11 cellular contexts compared by ENCODE assay signal in genomic region chr9:89435315-89435823, GRCh38.
DNase-seq lines count a peak whose midpoint lies in the region; ATAC-seq and TF ChIP-seq lines count a peak whose summit lies in the region.
"Had no signal": no experiment of that assay in that cellular context is flagged by ENCODE, and none has a peak within 500 bp of the region (broad histone marks: within the 10 kb centered on the region; RNA-seq: fewer than 3 reads in every experiment).

No MANE protein-coding gene starts in this region.

- CTCF ChIA-PET in activated CD4-positive, alpha-beta memory T cell treated with anti-CD3 and anti-CD28 coated beads for 36 hours (lab: Charles Lee): interaction anchor here (0.6 kb wide), 1 partner anchor 119 kb away, joined by 3 read pairs; no protein-coding TSS in a partner anchor

- H3K4me1 ChIP-seq in iPS-15b (ENCODE audit: control insufficient read depth, insufficient read depth, low read length) (peaks cover 28% of the 10 kb centered on the region), thyroid gland (peaks cover 44 to 48% of the 10 kb centered on the region in 2 donors)
- H3K4me1 ChIP-seq: parathyroid adenoma had no signal

- H3K27ac Mint-ChIP-seq in activated T-cell treated with anti-CD3 and anti-CD28 coated beads, Interleukin-2, amount 50 U/mL, for 24 hours: peak overlapping the region; percentile 92
- H3K27ac Mint-ChIP-seq in activated CD4-positive, alpha-beta memory T cell treated with anti-CD3 and anti-CD28 coated beads for 36 hours: peak overlapping the region; percentile 75

- no peak overlapping the region for H3K4me3 Mint-ChIP-seq in activated T-cell treated with anti-CD3 and anti-CD28 coated beads, Interleukin-2, amount 50 U/mL, for 24 hours
- H3K4me3 Mint-ChIP-seq in activated CD4-positive, alpha-beta memory T cell treated with anti-CD3 and anti-CD28 coated beads for 36 hours: no peak overlapping the region

- H3K4me3 ChIP-seq in iPS-15b (ENCODE audit: low read depth, low read length): peak overlapping the region; percentile 45
- H3K4me3 ChIP-seq in thyroid gland (replicated peaks in 1 of 3): no peak overlapping the region

- H3K9me3 ChIP-seq in iPS-15b (ENCODE audit: control insufficient read depth, insufficient read depth, low read length): no peaks in the 10 kb centered on the region
- no peaks in the 10 kb centered on the region for H3K9me3 ChIP-seq in thyroid gland

- H3K27ac ChIP-seq in thyroid gland: no peak overlapping the region
- H3K27ac ChIP-seq: parathyroid adenoma had no signal

- peaks cover 96% of the 10 kb centered on the region for H3K4me1 Mint-ChIP-seq in activated T-cell treated with anti-CD3 and anti-CD28 coated beads, Interleukin-2, amount 50 U/mL, for 24 hours (ENCODE audit: low read depth)
- H3K4me1 Mint-ChIP-seq in activated CD4-positive, alpha-beta memory T cell treated with anti-CD3 and anti-CD28 coated beads for 36 hours (ENCODE audit: low read depth): peaks cover 79% of the 10 kb centered on the region

- H3K9ac ChIP-seq in iPS-15b (ENCODE audit: low read depth, low read length): peak overlapping the region; percentile 71
- H3K9ac ChIP-seq: parathyroid adenoma had no signal

- no peaks in the 10 kb centered on the region for H3K27me3 Mint-ChIP-seq in activated T-cell treated with anti-CD3 and anti-CD28 coated beads, Interleukin-2, amount 50 U/mL, for 24 hours
- no peaks in the 10 kb centered on the region for H3K27me3 Mint-ChIP-seq in activated CD4-positive, alpha-beta memory T cell treated with anti-CD3 and anti-CD28 coated beads for 36 hours

- TF ChIP-seq CTCF in thyroid gland (IDR thresholded peaks at IDR 0.05): no peak

- intact Hi-C loops in activated CD4-positive, alpha-beta memory T cell treated with anti-CD3 and anti-CD28 coated beads for 36 hours (cut with micrococcal nuclease): no loop called here
- intact Hi-C loops in thyroid gland (cut with DNase I): no loop called here

- no peaks in the 10 kb centered on the region for H3K27me3 ChIP-seq in iPS-15b (ENCODE audit: control insufficient read depth, insufficient read depth, low read length)
- no peaks in the 10 kb centered on the region for H3K27me3 ChIP-seq in thyroid gland

- no peak for DNase-seq in activated T-cell treated with anti-CD3 and anti-CD28 coated beads, Interleukin-2, amount 50 U/mL, for 24 hours
- no peak for DNase-seq in activated T-cell treated with anti-CD3 and anti-CD28 coated beads, Interleukin-2, amount 50 U/mL, for 1 hour
- DNase-seq in activated CD4-positive, alpha-beta memory T cell treated with anti-CD3 and anti-CD28 coated beads for 36 hours: no peak
- DNase-seq in thyroid gland: peak; percentile 43 to 47
- DNase-seq: activated CD4-positive, alpha-beta T cell treated with anti-CD3 and anti-CD28 coated beads for 4 hours; Kasumi-1 had no signal

- ATAC-seq in GM21515 (IDR thresholded peaks at IDR 0.05; ENCODE audit: unreplicated experiment) (no peak), GM19467 (IDR thresholded peaks at IDR 0.05; ENCODE audit: unreplicated experiment) (no peak), HG02798 (IDR thresholded peaks at IDR 0.05; ENCODE audit: poor library complexity, unreplicated experiment) (no peak)

- H3K9me3 Mint-ChIP-seq in activated T-cell treated with anti-CD3 and anti-CD28 coated beads, Interleukin-2, amount 50 U/mL, for 24 hours: no peaks in the 10 kb centered on the region
- H3K9me3 Mint-ChIP-seq in activated CD4-positive, alpha-beta memory T cell treated with anti-CD3 and anti-CD28 coated beads for 36 hours: no peaks in the 10 kb centered on the region

- H3K36me3 Mint-ChIP-seq in activated T-cell treated with anti-CD3 and anti-CD28 coated beads, Interleukin-2, amount 50 U/mL, for 24 hours (ENCODE audit: low read depth): peaks cover 89% of the 10 kb centered on the region
- peaks cover 9% of the 10 kb centered on the region for H3K36me3 Mint-ChIP-seq in activated CD4-positive, alpha-beta memory T cell treated with anti-CD3 and anti-CD28 coated beads for 36 hours

- no peak for TF ChIP-seq POLR2A in thyroid gland (IDR thresholded peaks at IDR 0.05)

- H3K36me3 ChIP-seq in iPS-15b (ENCODE audit: control insufficient read depth, insufficient read depth, low read length): peaks cover 6% of the 10 kb centered on the region
- H3K36me3 ChIP-seq in thyroid gland: no peaks in the 10 kb centered on the region

- WGBS in thyroid gland, 2 donors: 48 to 62% methylated on average over 8 of the region's 8 CpGs

- POLR2A ChIA-PET in activated CD4-positive, alpha-beta memory T cell treated with anti-CD3 and anti-CD28 coated beads for 36 hours (lab: Charles Lee): no interaction called here

Comparison
In these comparisons a context has a peak if more than half of its experiments do, and no peak if none do; other contexts are left out.
1. DNase-seq: peak in thyroid gland (2 of 2); none in activated T-cell treated with anti-CD3 and anti-CD28 coated beads, Interleukin-2, amount 50 U/mL, for 24 hours (single experiment), activated T-cell treated with anti-CD3 and anti-CD28 coated beads, Interleukin-2, amount 50 U/mL, for 1 hour (single experiment) and activated CD4-positive, alpha-beta memory T cell treated with anti-CD3 and anti-CD28 coated beads for 36 hours (single experiment).